1 cellular context compared by ENCODE assay signal in genomic region chr1:164608651-164609057, GRCh38.
TF ChIP-seq lines count a peak whose summit lies in the region.

No MANE protein-coding gene starts in this region.

TF ChIP-seq in GM23338, 12 proteins besides CTCF, POLR2A, EP300 and RAD21 (continued from another document):
- TF ChIP-seq REST (IDR thresholded peaks at IDR 0.05; ENCODE audit: unreplicated experiment) (no peak), ZNF462 (CRISPR knock-in tag; IDR thresholded peaks at IDR 0.05) (no peak), ZNF331 (CRISPR knock-in tag; IDR thresholded peaks at IDR 0.05; ENCODE audit: low read depth) (no peak), EZH2 (IDR thresholded peaks at IDR 0.05; ENCODE audit: low read depth, unreplicated experiment) (no peak), NANOG (IDR thresholded peaks at IDR 0.05; ENCODE audit: borderline replicate concordance) (no peak), EZH2phosphoT487 (IDR thresholded peaks at IDR 0.05; ENCODE audit: unreplicated experiment) (no peak), POLR2AphosphoS5 (IDR thresholded peaks at IDR 0.05; ENCODE audit: low read depth) (no peak), STAT1 (IDR thresholded peaks at IDR 0.05; ENCODE audit: unreplicated experiment) (no peak)
TF ChIP-seq in GM23338: peak in this region for 0.
